Comparison of ENCODE assay signal across 8 cellular contexts in the genomic region with DNA sequence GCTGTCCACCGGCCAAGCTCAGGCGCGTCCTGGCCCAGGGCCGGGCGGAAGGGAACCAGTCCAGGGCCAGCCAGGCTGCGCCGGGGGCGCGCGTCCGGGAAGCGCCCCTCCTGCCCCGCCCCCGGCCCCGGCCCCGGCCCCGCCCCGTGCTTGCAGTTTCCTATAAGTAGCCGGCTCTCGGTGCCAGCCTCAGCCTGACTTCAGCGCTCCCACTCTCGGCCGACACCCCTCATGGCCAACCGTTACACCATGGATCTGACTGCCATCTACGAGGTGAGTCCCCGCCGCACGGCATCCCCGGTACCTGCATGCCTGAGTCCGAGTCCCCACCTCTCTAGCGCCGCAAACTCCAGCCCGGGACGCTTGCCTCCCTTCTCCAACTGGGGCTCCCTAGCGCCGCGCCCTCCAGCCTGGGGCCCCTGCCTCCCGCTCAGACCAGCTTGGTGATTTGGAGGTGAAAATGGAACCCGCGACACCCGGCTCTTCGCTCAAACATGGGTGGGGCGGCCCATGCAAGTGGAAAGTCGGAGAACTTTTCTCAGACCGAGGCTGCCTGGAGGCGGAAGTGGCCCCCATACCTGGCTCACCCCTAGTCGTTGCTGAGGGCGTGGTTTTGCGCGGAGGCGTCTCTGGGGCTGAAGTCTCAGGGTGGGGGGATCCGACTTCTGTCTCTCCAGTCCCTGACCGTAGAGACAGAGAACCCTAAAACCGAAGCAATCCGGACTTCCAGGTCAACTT. TPM values are rescaled to one million over a fixed set of nuclear protein-coding genes. Genes with fewer than 3 reads are reported as not detected.
DNase-seq lines count a peak whose midpoint lies in the region; ATAC-seq and TF ChIP-seq lines count a peak whose summit lies in the region.

A gene with protein sequence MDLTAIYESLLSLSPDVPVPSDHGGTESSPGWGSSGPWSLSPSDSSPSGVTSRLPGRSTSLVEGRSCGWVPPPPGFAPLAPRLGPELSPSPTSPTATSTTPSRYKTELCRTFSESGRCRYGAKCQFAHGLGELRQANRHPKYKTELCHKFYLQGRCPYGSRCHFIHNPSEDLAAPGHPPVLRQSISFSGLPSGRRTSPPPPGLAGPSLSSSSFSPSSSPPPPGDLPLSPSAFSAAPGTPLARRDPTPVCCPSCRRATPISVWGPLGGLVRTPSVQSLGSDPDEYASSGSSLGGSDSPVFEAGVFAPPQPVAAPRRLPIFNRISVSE (plus strand): TSS at position 192 of the 738 bp plus-strand sequence. CDS start 58 bp downstream, at position 250.

- H3K9me3 ChIP-seq in SJCRH30 (replicated peaks) (no peaks in the 10 kb centered on the region), neuronal stem cell (replicated peaks in 1 of 2; ENCODE audit: control insufficient read depth in 2 of 2, insufficient read depth in 1 of 2, low read depth in 1 of 2, low read length in 2 of 2) (no peaks in the 10 kb centered on the region), subcutaneous abdominal adipose tissue (ENCODE audit: control insufficient read depth in 5 of 5, low read length in 5 of 5) (no peaks in the 10 kb centered on the region)

- H3K4me3 ChIP-seq in SJCRH30 (peak within 1 kb of the TSS; percentile 96), foreskin fibroblast (ENCODE audit: low read depth in 1 of 2, low read length in 2 of 2) (peak within 1 kb of the TSS; percentile 73 to 95), neuronal stem cell (ENCODE audit: low read length in 2 of 2) (peak within 1 kb of the TSS; percentile 82 to 91), subcutaneous abdominal adipose tissue (ENCODE audit: low read depth in 1 of 5, low read length in 5 of 5) (peak within 1 kb of the TSS; percentile 98 to 100 (median 99))

- H4K8ac ChIP-seq in neuronal stem cell (ENCODE audit: low read depth, low read length) = no peak within 1 kb of the TSS

- no peak within 1 kb of the TSS for H3K4ac ChIP-seq in neuronal stem cell (ENCODE audit: low read length)

- no peaks in the 10 kb centered on the region for H3K36me3 ChIP-seq in SJCRH30
- H3K36me3 ChIP-seq in neuronal stem cell (replicated peaks in 1 of 2; ENCODE audit: control insufficient read depth in 2 of 2, insufficient read depth in 2 of 2, low read length in 2 of 2) = peaks cover 0 to 6% of the 10 kb centered on the region in 2 donors
- H3K36me3 ChIP-seq in subcutaneous abdominal adipose tissue (ENCODE audit: control insufficient read depth in 5 of 5, insufficient read depth in 5 of 5, low read length in 5 of 5) = peaks cover 0 to 22% (median 20%) of the 10 kb centered on the region in 5 donors

- H2AK5ac ChIP-seq in neuronal stem cell (ENCODE audit: low read depth, low read length) = peak within 1 kb of the TSS; percentile 97

- peak within 1 kb of the TSS; percentile 15 for H2BK5ac ChIP-seq in neuronal stem cell (ENCODE audit: low read length)

- ATAC-seq in GM21423 (IDR thresholded peaks at IDR 0.05; ENCODE audit: unreplicated experiment) = no peak

- TF ChIP-seq CTCF in GM10266 (IDR thresholded peaks at IDR 0.05; ENCODE audit: control insufficient read depth, insufficient read depth, low read depth, missing control alignments) (no peak), foreskin fibroblast (IDR thresholded peaks at IDR 0.05; ENCODE audit: low read depth, low read length) (no peak)

- no peak within 1 kb of the TSS for H2BK120ac ChIP-seq in neuronal stem cell (ENCODE audit: low read depth, low read length)

- peak within 1 kb of the TSS; percentile 84 for H2BK15ac ChIP-seq in neuronal stem cell (ENCODE audit: low read length)

- H3K79me1 ChIP-seq in neuronal stem cell (ENCODE audit: low read depth, low read length) = no peaks in the 10 kb centered on the region

- H3K4me1 ChIP-seq in SJCRH30 (peaks cover 23% of the 10 kb centered on the region), neuronal stem cell (ENCODE audit: control insufficient read depth in 2 of 2, insufficient read depth in 1 of 2, low read depth in 1 of 2, low read length in 2 of 2) (peaks cover 26 to 38% of the 10 kb centered on the region in 2 donors), subcutaneous abdominal adipose tissue (ENCODE audit: control insufficient read depth in 5 of 5, insufficient read depth in 5 of 5, low read length in 5 of 5) (peaks cover 19 to 56% (median 44%) of the 10 kb centered on the region in 5 donors)

- peak within 1 kb of the TSS; percentile 92 for H2AFZ ChIP-seq in neuronal stem cell (ENCODE audit: low read length)

- peak within 1 kb of the TSS; percentile 99 for H3K4me2 ChIP-seq in neuronal stem cell (ENCODE audit: insufficient read depth, low read length, poor library complexity, severe bottlenecking)

- peak within 1 kb of the TSS; percentile 98 for H3K18ac ChIP-seq in neuronal stem cell (ENCODE audit: low read length)

- H3K27ac ChIP-seq in SJCRH30 = peak within 1 kb of the TSS; percentile 32; the same call in 1 of the 2 replicates
- H3K27ac ChIP-seq in neuronal stem cell (replicated peaks; ENCODE audit: low read length) = no peak within 1 kb of the TSS
- H3K27ac ChIP-seq in subcutaneous abdominal adipose tissue (ENCODE audit: low read depth, low read length) = peak within 1 kb of the TSS; percentile 99

- DNase-seq in GM10266 (ENCODE audit: extremely low spot score) (peak; percentile 91), HuH-7.5 (ENCODE audit: low spot score) (peak; percentile 98), SJCRH30 (peak; percentile 83 to 90), activated gamma-delta T cell treated with Interleukin-2 at 50 U/mL for 16 hours (peak; percentile 88), foreskin fibroblast (peak; percentile 86 to 95), neuronal stem cell (ENCODE audit: low spot score) (no peak)

- H3K27me3 ChIP-seq in SJCRH30 (no peaks in the 10 kb centered on the region), neuronal stem cell (ENCODE audit: control insufficient read depth in 3 of 3, insufficient read depth in 3 of 3, low read depth in 1 of 3, low read length in 3 of 3) (peaks cover 0 to 27% (median 0%) of the 10 kb centered on the region in 3 experiments), subcutaneous abdominal adipose tissue (ENCODE audit: control insufficient read depth in 5 of 5, insufficient read depth in 4 of 5, low read length in 5 of 5) (no peaks in the 10 kb centered on the region)

- no peak within 1 kb of the TSS for H3K14ac ChIP-seq in neuronal stem cell (ENCODE audit: low read length)

- H4K91ac ChIP-seq in neuronal stem cell (ENCODE audit: low read depth, low read length, poor library complexity) = no peak within 1 kb of the TSS

- WGBS in neuronal stem cell (ENCODE audit: extremely low coverage in 2 of 2, insufficient read length in 2 of 2, insufficient replicate concordance in 1 of 2), 2 donors = no CpG with 5 or more reads among the region's 55 CpGs

- H3K9ac ChIP-seq in neuronal stem cell (ENCODE audit: low read depth, low read length, poor library complexity) (peak within 1 kb of the TSS; percentile 96), subcutaneous abdominal adipose tissue (ENCODE audit: low read length in 5 of 5) (peak within 1 kb of the TSS; percentile 93 to 100 (median 100))

- peak within 1 kb of the TSS; percentile 96 for H3K23ac ChIP-seq in neuronal stem cell (ENCODE audit: low read depth, low read length, poor library complexity)

- H2BK12ac ChIP-seq in neuronal stem cell (ENCODE audit: low read length) = peak within 1 kb of the TSS; percentile 1

RNA-seq across cellular contexts. Expression of the gene that starts here (rescaled TPM):
- total RNA-seq in SJCRH30 (2014; rRNA removed; shearing (Covaris generic)) = 2.4 and 2.7 TPM in 2 replicates
- 6.0 TPM for polyA plus RNA-seq in neuronal stem cell (2013, experiment 1 of 2)
- polyA plus RNA-seq in neuronal stem cell (2013, experiment 2 of 2) = 6.1 TPM
